9 cellular contexts compared by ENCODE assay signal in the genomic region with DNA sequence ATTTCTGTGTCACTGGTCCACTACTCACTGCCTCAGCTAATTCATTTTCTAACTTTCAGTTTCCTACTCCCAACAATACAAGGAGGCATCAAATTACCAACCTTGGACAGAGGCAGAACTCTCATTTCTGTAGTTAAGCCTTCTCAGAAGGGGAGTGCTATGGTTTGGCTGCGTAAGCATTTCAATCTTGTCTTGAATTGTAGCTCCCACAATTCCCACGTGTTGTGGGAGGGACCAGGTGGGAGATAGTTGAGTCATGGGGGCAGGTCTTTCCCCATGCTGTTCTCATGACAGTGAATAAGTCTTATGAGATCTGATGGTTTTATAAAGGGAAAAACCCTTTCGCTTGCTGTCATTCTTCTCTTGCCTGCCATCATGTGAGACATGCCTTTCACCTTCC.
DNase-seq lines count a peak whose midpoint lies in the region; ATAC-seq lines count a peak whose summit lies in the region.
"Had no signal": no experiment of that assay in that cellular context is flagged by ENCODE, and none has a peak within 500 bp of the region (broad histone marks: within the 10 kb centered on the region; RNA-seq: fewer than 3 reads in every experiment).

No MANE protein-coding gene starts in this region.

- peak overlapping the region; percentile 51 for H3K27ac Mint-ChIP-seq in stimulated activated memory B cell treated with anti-CD40 and anti-IgM and Interleukin-4, amounts not matched to agents 10 μg/mL and 1 μg/mL and 100 μg/mL, for 72 hours

- peak overlapping the region; percentile 38 for H3K4me3 Mint-ChIP-seq in stimulated activated memory B cell treated with anti-CD40 and anti-IgM and Interleukin-4, amounts not matched to agents 10 μg/mL and 1 μg/mL and 100 μg/mL, for 72 hours

- H3K36me3 Mint-ChIP-seq in stimulated activated memory B cell treated with anti-CD40 and anti-IgM and Interleukin-4, amounts not matched to agents 10 μg/mL and 1 μg/mL and 100 μg/mL, for 72 hours: peaks cover 18% of the 10 kb centered on the region

- peak; percentile 79 for DNase-seq in activated effector memory CD4-positive, alpha-beta T cell treated with anti-CD3 and anti-CD28 coated beads, Interleukin-2, amount 50 U/mL, for 16 hours
- DNase-seq in activated effector memory CD4-positive, alpha-beta T cell treated with Interleukin-2 at 50 U/mL for 16 hours: no peak
- DNase-seq in activated T-helper 9 cell treated with anti-CD3 and anti-CD28 coated beads, Interleukin-2, amount 50 U/mL, for 16 hours (ENCODE audit: low read depth): peak; percentile 21
- DNase-seq in epidermal melanocyte (ENCODE audit: insufficient read length, low spot score): no peak
- DNase-seq in glomerular visceral epithelial cell (ENCODE audit: extremely low spot score): no peak
- DNase-seq: KG1 had no signal

- ATAC-seq in HG03045 (IDR thresholded peaks at IDR 0.05; ENCODE audit: unreplicated experiment) (peak; percentile 86), GM19463 (IDR thresholded peaks at IDR 0.05; ENCODE audit: unreplicated experiment) (no peak)
- peak; percentile 95 for ATAC-seq in stimulated activated memory B cell treated with anti-CD40 and anti-IgM and Interleukin-4, amounts not matched to agents 10 μg/mL and 1 μg/mL and 100 μg/mL, for 72 hours

- peaks cover 7% of the 10 kb centered on the region for H3K27me3 Mint-ChIP-seq in stimulated activated memory B cell treated with anti-CD40 and anti-IgM and Interleukin-4, amounts not matched to agents 10 μg/mL and 1 μg/mL and 100 μg/mL, for 72 hours

- peaks cover 11% of the 10 kb centered on the region for H3K9me3 Mint-ChIP-seq in stimulated activated memory B cell treated with anti-CD40 and anti-IgM and Interleukin-4, amounts not matched to agents 10 μg/mL and 1 μg/mL and 100 μg/mL, for 72 hours

- peaks cover 27% of the 10 kb centered on the region for H3K4me1 Mint-ChIP-seq in stimulated activated memory B cell treated with anti-CD40 and anti-IgM and Interleukin-4, amounts not matched to agents 10 μg/mL and 1 μg/mL and 100 μg/mL, for 72 hours

Comparison
In these comparisons a context has a peak if more than half of its experiments do, and no peak if none do; other contexts are left out.
1. DNase-seq: peak in activated effector memory CD4-positive, alpha-beta T cell treated with anti-CD3 and anti-CD28 coated beads, Interleukin-2, amount 50 U/mL, for 16 hours (single experiment) and activated T-helper 9 cell treated with anti-CD3 and anti-CD28 coated beads, Interleukin-2, amount 50 U/mL, for 16 hours (single experiment); none in activated effector memory CD4-positive, alpha-beta T cell treated with Interleukin-2 at 50 U/mL for 16 hours (single experiment), epidermal melanocyte (single experiment) and glomerular visceral epithelial cell (single experiment).